Comparison of ENCODE assay signal across 14 cellular contexts in genomic region chr21:32329776-32330175, GRCh38. TPM values are rescaled to one million over a fixed set of nuclear protein-coding genes. Genes with fewer than 3 reads are reported as not detected.
DNase-seq lines count a peak whose midpoint lies in the region; ATAC-seq lines count a peak whose summit lies in the region.
"Had no signal": no experiment of that assay in that cellular context is flagged by ENCODE, and none has a peak within 500 bp of the region (broad histone marks: within the 10 kb centered on the region; RNA-seq: fewer than 3 reads in every experiment).

No MANE protein-coding gene starts in this region.

- no peak overlapping the region for H3K4me3 ChIP-seq in subcutaneous abdominal adipose tissue (ENCODE audit: low read depth in 1 of 5, low read length in 5 of 5)
- H3K4me3 ChIP-seq: stomach had no signal

- peak overlapping the region; percentile 61 for H3K27ac ChIP-seq in subcutaneous abdominal adipose tissue (ENCODE audit: low read depth, low read length)

- peaks cover 0 to 31% (median 20%) of the 10 kb centered on the region in 5 donors for H3K4me1 ChIP-seq in subcutaneous abdominal adipose tissue (ENCODE audit: control insufficient read depth in 5 of 5, insufficient read depth in 5 of 5, low read length in 5 of 5)

- peak; percentile 7 for DNase-seq in HS-27A (ENCODE audit: low read depth)
- peak; percentile 27 for DNase-seq in astrocyte of the hippocampus (ENCODE audit: low read depth, low spot score)
- peak; percentile 16 for DNase-seq in left kidney (ENCODE audit: low read depth, low spot score)
- no peak for DNase-seq in stimulated activated CD4-positive, alpha-beta T cell treated with anti-CD3 and anti-CD28 coated beads, Interleukin-12 subunit alpha, Interleukin-12 subunit beta, amount 100 ng/mL, for 4 hours
- no peak for DNase-seq in G401 (ENCODE audit: low spot score)
- DNase-seq: CD8-positive, alpha-beta memory T cell; H9; kidney glomerular epithelial cell; natural killer cell; NCI-H1092 treated with DMSO at 0.1 percent for 48 hours; stomach had no signal

- ATAC-seq in GM21723 (IDR thresholded peaks at IDR 0.05; ENCODE audit: unreplicated experiment): no peak
- ATAC-seq: natural killer cell had no signal

- H3K36me3 ChIP-seq in subcutaneous abdominal adipose tissue (ENCODE audit: control insufficient read depth in 5 of 5, insufficient read depth in 5 of 5, low read length in 5 of 5): peaks cover 14 to 51% (median 45%) of the 10 kb centered on the region in 5 donors

- H3K9ac ChIP-seq in subcutaneous abdominal adipose tissue (ENCODE audit: low read length in 5 of 5): no peak overlapping the region

- in situ Hi-C loops in G401 (cut with HindIII; ENCODE audit: low sequenced_read_pairs): no loop called here

- no peaks in the 10 kb centered on the region for H3K9me3 ChIP-seq in subcutaneous abdominal adipose tissue (ENCODE audit: control insufficient read depth in 5 of 5, low read length in 5 of 5)
- H3K9me3 ChIP-seq: stomach had no signal

- H3K27me3 ChIP-seq in subcutaneous abdominal adipose tissue (ENCODE audit: control insufficient read depth in 5 of 5, insufficient read depth in 4 of 5, low read length in 5 of 5): no peaks in the 10 kb centered on the region
- H3K27me3 ChIP-seq: stomach had no signal

RNA-seq across cellular contexts. Expression of gene MRAP, which starts 31.1 kb away (rescaled TPM):
- not detected in 2 replicates for total RNA-seq in G401 (2014; rRNA removed; shearing (Covaris generic))
- total RNA-seq: CD8-positive, alpha-beta memory T cell; H9; natural killer cell; SK-MEL-5 had no signal

RNA-seq across cellular contexts. Expression of gene MIS18A, which starts 50.9 kb away (rescaled TPM):
- 36.8 and 46.0 TPM in 2 replicates for total RNA-seq in G401 (2014; rRNA removed; shearing (Covaris generic))

Comparison
In these comparisons a context has a peak if more than half of its experiments do, and no peak if none do; other contexts are left out.
1. DNase-seq: peak in HS-27A (single experiment), astrocyte of the hippocampus (single experiment) and left kidney (single experiment); none in stimulated activated CD4-positive, alpha-beta T cell treated with anti-CD3 and anti-CD28 coated beads, Interleukin-12 subunit alpha, Interleukin-12 subunit beta, amount 100 ng/mL, for 4 hours (single experiment) and G401 (single experiment).